Comparison of ENCODE assay signal across 9 cellular contexts in genomic region chr11:113876074-113876797, GRCh38. TPM values are rescaled to one million over a fixed set of nuclear protein-coding genes. Genes with fewer than 3 reads are reported as not detected.
A peak's percentile ranks its signal among the peaks of the same experiment; 100 is the strongest.
DNase-seq lines count a peak whose midpoint lies in the region; ATAC-seq, FAIRE-seq and TF ChIP-seq lines count a peak whose summit lies in the region.
"Had no signal": no experiment of that assay in that cellular context is flagged by ENCODE, and none has a peak within 500 bp of the region (broad histone marks: within the 10 kb centered on the region; RNA-seq: fewer than 3 reads in every experiment).

No MANE protein-coding gene starts in this region.

- 77 to 83% (median 83%) methylated on average over 24 of the region's 24 CpGs for WGBS in adipose tissue, 3 donors
- 63% methylated on average over 24 of the region's 24 CpGs for WGBS in HepG2 (ENCODE audit: low lambda C conversion rate)
- 75% methylated on average over 5 to 24 of the region's 24 CpGs for WGBS in transverse colon (ENCODE audit: low coverage in 1 of 2), 2 donors

- ATAC-seq in activated T-cell treated with anti-CD3 and anti-CD28 coated beads, Interleukin-2, amount 50 U/mL, for 4 hours = peak in 1 of 2 donors; percentile 3
- no peak for ATAC-seq in HepG2

- H3K9me3 ChIP-seq in HepG2 (ENCODE audit: low read length) = no peaks in the 10 kb centered on the region
- H3K9me3 ChIP-seq in transverse colon = no peaks in the 10 kb centered on the region

- H3K4me3 ChIP-seq in HepG2 (replicated peaks in 1 of 3; ENCODE audit: insufficient read depth in 1 of 3, low read depth in 2 of 3, low read length in 3 of 3) = peak overlapping the region; percentile 63 to 74 (median 69)
- peak overlapping the region; percentile 2 to 77 (median 74) for H3K4me3 ChIP-seq in transverse colon

- H3K4me1 Mint-ChIP-seq in activated T-cell treated with anti-CD3 and anti-CD28 coated beads, Interleukin-2, amount 50 U/mL, for 4 hours (ENCODE audit: low read depth) = peaks cover 37% of the 10 kb centered on the region

- no peaks in the 10 kb centered on the region; a peak in 1 of 5 replicates for H3K27me3 ChIP-seq in HepG2 (ENCODE audit: control insufficient read depth in 1 of 2, insufficient read depth in 2 of 2, low read length in 2 of 2)
- H3K27me3 ChIP-seq in transverse colon = no peaks in the 10 kb centered on the region

- H3K36me3 ChIP-seq in HepG2 (replicated peaks in 1 of 2; ENCODE audit: control insufficient read depth in 1 of 2, insufficient read depth in 2 of 2, low read length in 2 of 2) (no peaks in the 10 kb centered on the region), transverse colon (no peaks in the 10 kb centered on the region)

- CTCF ChIA-PET in HepG2 (lab: Yijun Ruan, JAX; ENCODE audit: low intra/inter-chr PET ratio, low total read pairs) = no interaction called here

- TF ChIP-seq POLR2A in HepG2 (IDR thresholded peaks at IDR 0.05; ENCODE audit: insufficient read depth in 1 of 2, low read depth in 2 of 2, low read length in 2 of 2) = no peak
- no peak for TF ChIP-seq POLR2A in transverse colon (IDR thresholded peaks at IDR 0.05)

- H3K4me2 ChIP-seq in HepG2 (ENCODE audit: low read depth, low read length) = peak overlapping the region; percentile 89

- POLR2A ChIA-PET in HepG2 (lab: Yijun Ruan, JAX) = interaction anchor here (0.9 to 2.1 kb wide), 6 partner anchors 14 to 30 kb away, joined by 3 to 16 read pairs (median 4); no protein-coding TSS in a partner anchor

- FAIRE-seq in HepG2 (lab: Jason Lieb, UNC) = no peak

- peaks cover 63% of the 10 kb centered on the region for H3K4me1 ChIP-seq in HepG2 (ENCODE audit: insufficient read depth, low read length)
- H3K4me1 ChIP-seq in transverse colon = peaks cover 4 to 21% (median 12%) of the 10 kb centered on the region in 4 donors

- TF ChIP-seq EP300 in HepG2 (IDR thresholded peaks at IDR 0.05; ENCODE audit: low read depth in 2 of 2, low read length in 2 of 2) (no peak), HepG2 (CRISPR knock-in tag; IDR thresholded peaks at IDR 0.05; ENCODE audit: borderline replicate concordance) (no peak), transverse colon (IDR thresholded peaks at IDR 0.05; ENCODE audit: low read depth) (no peak)

- no peak for DNase-seq in activated T-cell treated with anti-CD3 and anti-CD28 coated beads, Interleukin-2, amount 50 U/mL, for 4 hours
- DNase-seq in activated T-cell treated with anti-CD3 and anti-CD28 coated beads for 4 hours (no peak), HepG2 (ENCODE audit: low spot score) (no peak), transverse colon (peak; percentile 12), SW 1271 (lab: John Stamatoyannopoulos, UW) (no peak)
- DNase-seq in stimulated activated CD4-positive, alpha-beta T cell treated with anti-CD3 and anti-CD28 coated beads, Interleukin-4, amount 100 ng/mL, for 4 hours = no peak
- no peak for DNase-seq in stimulated activated CD4-positive, alpha-beta T cell treated with anti-CD3 and anti-CD28 coated beads, Interleukin-12 subunit alpha, Interleukin-12 subunit beta, amount 100 ng/mL, for 4 hours

- H3K27me3 Mint-ChIP-seq in activated T-cell treated with anti-CD3 and anti-CD28 coated beads, Interleukin-2, amount 50 U/mL, for 4 hours (ENCODE audit: low read depth) = no peaks in the 10 kb centered on the region

- BruUV-seq in HepG2 (replicated peaks; lab: Mats Ljungman, UMichigan) = TSS peak; percentile 93

- in situ Hi-C loops in HepG2 (cut with HindIII; ENCODE audit: extremely low pct_ligation_motif_present, low pct_unique_long_range_greater_than_20kb) (no loop called here), transverse colon (cut with MboI; ENCODE audit: low pct_ligation_motif_present in 1 of 4, low pct_unique_long_range_greater_than_20kb in 1 of 4, low sequenced_read_pairs in 3 of 4) (loop anchor here in 1 of 4 donors (25.0 kb wide), 1 partner anchor 386 kb away; no protein-coding TSS in a partner anchor)

- H3K4me3 Mint-ChIP-seq in activated T-cell treated with anti-CD3 and anti-CD28 coated beads, Interleukin-2, amount 50 U/mL, for 4 hours = peak overlapping the region; percentile 93

- no peaks in the 10 kb centered on the region for H3K9me3 Mint-ChIP-seq in activated T-cell treated with anti-CD3 and anti-CD28 coated beads, Interleukin-2, amount 50 U/mL, for 4 hours

- peak overlapping the region; percentile 62 for H3K27ac ChIP-seq in adipose tissue (ENCODE audit: low read depth, low read length)
- H3K27ac ChIP-seq in HepG2 (ENCODE audit: extremely low read length, insufficient read depth, low read length) = peak overlapping the region; percentile 87
- peak overlapping the region; percentile 80 to 95 (median 88) for H3K27ac ChIP-seq in transverse colon

- TF ChIP-seq CTCF in HepG2 (CRISPR knock-in tag; IDR thresholded peaks at IDR 0.05) (no peak), transverse colon (IDR thresholded peaks at IDR 0.05) (no peak)

- peak overlapping the region; percentile 86 for H2AFZ ChIP-seq in HepG2 (ENCODE audit: low read length)

- H3K36me3 Mint-ChIP-seq in activated T-cell treated with anti-CD3 and anti-CD28 coated beads, Interleukin-2, amount 50 U/mL, for 4 hours (ENCODE audit: insufficient read depth) = no peaks in the 10 kb centered on the region

- intact Hi-C loops in HepG2 (cut with micrococcal nuclease; ENCODE audit: unreplicated experiment) = no loop called here
- intact Hi-C loops in transverse colon (cut with DNase I; ENCODE audit: low total_unique reads) = no loop called here

- no peak for TF ChIP-seq RAD21 in HepG2 (CRISPR knock-in tag; IDR thresholded peaks at IDR 0.05)

- peak overlapping the region; percentile 82 for H3K9ac ChIP-seq in HepG2 (ENCODE audit: insufficient read depth, low read depth, low read length)

- H4K20me1 ChIP-seq in HepG2 (ENCODE audit: insufficient read depth, low read length) = no peaks in the 10 kb centered on the region

- H3K79me2 ChIP-seq in HepG2 (ENCODE audit: insufficient read depth, low read length) = peaks cover 6% of the 10 kb centered on the region

TF ChIP-seq in HepG2, 621 proteins besides CTCF, POLR2A, EP300 and RAD21 (continues in another document):
- TF ChIP-seq ZNF556 (CRISPR knock-in tag; IDR thresholded peaks at IDR 0.05; ENCODE audit: borderline replicate concordance) = 0 out of 2 replicates have a peak, but pooled peaks have one; percentile 5
- 0 out of 2 replicates have a peak, but pooled peaks have one; percentile 6 for TF ChIP-seq ZBTB3 (CRISPR knock-in tag; IDR thresholded peaks at IDR 0.05; ENCODE audit: borderline replicate concordance, low read depth)
- peak; percentile 15; the same call in 1 of the 2 replicates for TF ChIP-seq PHF21A (CRISPR knock-in tag; IDR thresholded peaks at IDR 0.05)

RNA-seq across cellular contexts. Expression of gene USP28, which starts 0.9 kb away (rescaled TPM):
- total RNA-seq in activated T-cell treated with anti-CD3 and anti-CD28 coated beads, Interleukin-2, amount 50 U/mL, for 4 hours = 1 to 10 TPM; 3.7 to 4.8 (median 4.4) TPM
- polyA plus RNA-seq in adipose tissue (1 to 10 TPM; 4.2 to 9.9 (median 6.0) TPM), HepG2 (2011; rRNA removed) (27.6 and 29.6 TPM in 2 replicates)
- total RNA-seq in HepG2 (2016; rRNA removed; fragmentation: Illumina TruSeq; extraction: Trizol) (34.3 and 52.0 TPM in 2 replicates), transverse colon (10 to 100 TPM; 10.1 to 28.3 (median 19.0) TPM)
- total RNA-seq in HepG2 (2016; cell fraction: cytosol; rRNA removed; fragmentation: Illumina TruSeq; extraction: Trizol; ENCODE audit: low read depth) = 8.8 and 10.6 TPM in 2 replicates
- 36.7 and 47.2 TPM in 2 replicates for total RNA-seq in HepG2 (2016; cell fraction: insoluble cytoplasmic fraction; rRNA removed; fragmentation: Illumina TruSeq; extraction: Trizol)
- 19.2 and 20.6 TPM in 2 replicates for total RNA-seq in HepG2 (2016; cell fraction: membrane; rRNA removed; fragmentation: Illumina TruSeq; extraction: Trizol)
- 30.7 and 35.4 TPM in 2 replicates for total RNA-seq in HepG2 (2016; cell fraction: nucleus; rRNA removed; fragmentation: Illumina TruSeq; extraction: Trizol)
- polyA plus RNA-seq in HepG2 (2011; cell fraction: cytosol; rRNA removed) = 11.8 and 14.3 TPM in 2 replicates
- 26.1 and 29.2 TPM in 2 replicates for polyA plus RNA-seq in HepG2 (2011; cell fraction: nucleus; rRNA removed)
- polyA plus RNA-seq in HepG2 (2012) = 12.9 and 17.0 TPM in 2 replicates
- polyA plus RNA-seq in HepG2 (2016; cell fraction: cytosol; fragmentation: Illumina TruSeq; extraction: Trizol; ENCODE audit: low read depth) = 3.9 and 4.1 TPM in 2 replicates
- 28.6 and 29.4 TPM in 2 replicates for polyA plus RNA-seq in HepG2 (2016; cell fraction: insoluble cytoplasmic fraction; fragmentation: Illumina TruSeq; extraction: Trizol; ENCODE audit: low read depth)
- 9.3 and 9.8 TPM in 2 replicates for polyA plus RNA-seq in HepG2 (2016; cell fraction: membrane; fragmentation: Illumina TruSeq; extraction: Trizol; ENCODE audit: low read depth)
- polyA plus RNA-seq in HepG2 (2016; cell fraction: nucleus; fragmentation: Illumina TruSeq; extraction: Trizol; ENCODE audit: insufficient read depth, low read depth) = 25.6 and 33.9 TPM in 2 replicates
- polyA minus RNA-seq in HepG2 (2011; rRNA and poly(A)+ RNA removed; ENCODE audit: low replicate concordance) = 24.1 and 27.3 TPM in 2 replicates
- polyA minus RNA-seq in HepG2 (2011; cell fraction: cytosol; rRNA and poly(A)+ RNA removed) = 23.8 and 28.1 TPM in 2 replicates
- polyA minus RNA-seq in HepG2 (2011; cell fraction: nucleus; rRNA and poly(A)+ RNA removed) = 34.2 and 35.4 TPM in 2 replicates

RNA-seq across cellular contexts. Expression of gene HTR3B, which starts 28.4 kb away (rescaled TPM):
- not detected for total RNA-seq in activated T-cell treated with anti-CD3 and anti-CD28 coated beads, Interleukin-2, amount 50 U/mL, for 4 hours
- polyA plus RNA-seq in adipose tissue (not detected), HepG2 (2011; rRNA removed) (0.05 and 0.09 TPM in 2 replicates)
- total RNA-seq in HepG2 (2016; rRNA removed; fragmentation: Illumina TruSeq; extraction: Trizol) (1.7 and 2.2 TPM in 2 replicates), transverse colon (under 1 TPM in 1 of 4 donors, not detected in 3; 0.14 TPM)
- 1.1 and 1.6 TPM in 2 replicates for total RNA-seq in HepG2 (2016; cell fraction: cytosol; rRNA removed; fragmentation: Illumina TruSeq; extraction: Trizol; ENCODE audit: low read depth)
- total RNA-seq in HepG2 (2016; cell fraction: insoluble cytoplasmic fraction; rRNA removed; fragmentation: Illumina TruSeq; extraction: Trizol) = 1.2 and 1.8 TPM in 2 replicates
- total RNA-seq in HepG2 (2016; cell fraction: membrane; rRNA removed; fragmentation: Illumina TruSeq; extraction: Trizol) = 1.6 and 3.1 TPM in 2 replicates
- 0.62 and 3.4 TPM in 2 replicates for total RNA-seq in HepG2 (2016; cell fraction: nucleus; rRNA removed; fragmentation: Illumina TruSeq; extraction: Trizol)
- polyA plus RNA-seq in HepG2 (2011; cell fraction: cytosol; rRNA removed) = 0.05 TPM in 2 replicates
- polyA plus RNA-seq in HepG2 (2011; cell fraction: nucleus; rRNA removed) = not detected in 2 replicates
- polyA plus RNA-seq in HepG2 (2012) = not detected in 2 replicates
- 0.97 and 1.3 TPM in 2 replicates for polyA plus RNA-seq in HepG2 (2016; cell fraction: cytosol; fragmentation: Illumina TruSeq; extraction: Trizol; ENCODE audit: low read depth)
- 0.92 and 1.2 TPM in 2 replicates for polyA plus RNA-seq in HepG2 (2016; cell fraction: insoluble cytoplasmic fraction; fragmentation: Illumina TruSeq; extraction: Trizol; ENCODE audit: low read depth)
- polyA plus RNA-seq in HepG2 (2016; cell fraction: membrane; fragmentation: Illumina TruSeq; extraction: Trizol; ENCODE audit: low read depth) = 1.8 and 2.2 TPM in 2 replicates
- 1.3 and 1.5 TPM in 2 replicates for polyA plus RNA-seq in HepG2 (2016; cell fraction: nucleus; fragmentation: Illumina TruSeq; extraction: Trizol; ENCODE audit: insufficient read depth, low read depth)
- 0.08 TPM in 1 of 2 replicates, not detected in the other for polyA minus RNA-seq in HepG2 (2011; rRNA and poly(A)+ RNA removed; ENCODE audit: low replicate concordance)
- not detected in 2 replicates for polyA minus RNA-seq in HepG2 (2011; cell fraction: cytosol; rRNA and poly(A)+ RNA removed)
- not detected in 2 replicates for polyA minus RNA-seq in HepG2 (2011; cell fraction: nucleus; rRNA and poly(A)+ RNA removed)
- total RNA-seq: dermis microvascular lymphatic vessel endothelial cell had no signal
